8 cellular contexts compared by ENCODE assay signal in genomic region chr1:39816431-39817090, GRCh38. TPM values are rescaled to one million over a fixed set of nuclear protein-coding genes. Genes with fewer than 3 reads are reported as not detected.
DNase-seq lines count a peak whose midpoint lies in the region; ATAC-seq and TF ChIP-seq lines count a peak whose summit lies in the region.

No MANE protein-coding gene starts in this region.

- ATAC-seq in GM19467 (IDR thresholded peaks at IDR 0.05; ENCODE audit: unreplicated experiment) (peak; percentile 35), HG03571 (IDR thresholded peaks at IDR 0.05; ENCODE audit: unreplicated experiment) (peak; percentile 21)

- TF ChIP-seq CTCF in epithelial cell of esophagus (IDR thresholded peaks at IDR 0.05; ENCODE audit: insufficient read depth, low read depth, low read length, missing control alignments), result peak; percentile 86

- H3K4me3 ChIP-seq in epithelial cell of esophagus (ENCODE audit: low read length), result no peak overlapping the region

- DNase-seq in DMS 273 (lab: John Stamatoyannopoulos, UW; ENCODE audit: unreplicated experiment) (peak; percentile 100), NOMO-1 (lab: John Stamatoyannopoulos, UW; ENCODE audit: unreplicated experiment in 2 of 2) (peak; percentile 41 to 55), activated T-cell treated with anti-CD3 and anti-CD28 coated beads for 24 hours (ENCODE audit: low read depth) (peak; percentile 9), epithelial cell of esophagus (ENCODE audit: low read depth) (peak; percentile 75), myocyte (ENCODE audit: low read depth) (peak; percentile 99), superior temporal gyrus (ENCODE audit: extremely low spot score) (peak; percentile 74)

RNA-seq across cellular contexts. Expression of gene BMP8B, which starts 27.9 kb away (rescaled TPM):
- 4.1 and 5.0 TPM in 2 replicates for total RNA-seq in myocyte
- polyA plus RNA-seq in myocyte (2012), result 2.7 TPM

RNA-seq across cellular contexts. Expression of gene OXCT2, which starts 45.4 kb away (rescaled TPM):
- 0.16 and 0.88 TPM in 2 replicates for total RNA-seq in myocyte
- polyA plus RNA-seq in myocyte (2012), result 0.39 TPM

Comparison
In these comparisons a context has a peak if more than half of its experiments do, and no peak if none do; other contexts are left out.
1. DNase-seq: peak in every context shown above with its lines; median percentile 100 in DMS 273; 99 in myocyte; 75 in epithelial cell of esophagus; 74 in superior temporal gyrus; 48 in NOMO-1; 9 in activated T-cell treated with anti-CD3 and anti-CD28 coated beads for 24 hours.